In genomic region chr13:39913928-39914327, GRCh38 we compare ENCODE assay signal across 16 cellular contexts.
A peak's percentile ranks its signal among the peaks of the same experiment; 100 is the strongest.
DNase-seq lines count a peak whose midpoint lies in the region; ATAC-seq and TF ChIP-seq lines count a peak whose summit lies in the region.
"Had no signal": no experiment of that assay in that cellular context is flagged by ENCODE, and none has a peak within 500 bp of the region (broad histone marks: within the 10 kb centered on the region; RNA-seq: fewer than 3 reads in every experiment).

No MANE protein-coding gene starts in this region.

- TF ChIP-seq CTCF in LNCaP clone FGC (IDR thresholded peaks at IDR 0.05; ENCODE audit: control insufficient read depth, extremely low read depth, insufficient read depth), result no peak
- TF ChIP-seq CTCF in left ventricle myocardium inferior (IDR thresholded peaks at IDR 0.05; ENCODE audit: borderline replicate concordance), result no peak

- ATAC-seq in stimulated activated memory B cell treated with anti-CD40 and anti-IgM and Interleukin-4, amounts not matched to agents 10 μg/mL and 1 μg/mL and 100 μg/mL, for 72 hours, result peak; percentile 34
- ATAC-seq in GM21786 (IDR thresholded peaks at IDR 0.05; ENCODE audit: unreplicated experiment), result no peak
- ATAC-seq: GM12878, GM23338 had no signal

- H3K27me3 ChIP-seq in left ventricle myocardium inferior (ENCODE audit: low read depth), result no peaks in the 10 kb centered on the region

- no peak overlapping the region for H3K27ac Mint-ChIP-seq in stimulated activated memory B cell treated with anti-CD40 and anti-IgM and Interleukin-4, amounts not matched to agents 10 μg/mL and 1 μg/mL and 100 μg/mL, for 72 hours
- H3K27ac Mint-ChIP-seq: activated naive CD8-positive, alpha-beta T cell treated with anti-CD3 and anti-CD28 coated beads, Interleukin-2, amount 50 U/mL, for 24 hours; GM23338 had no signal

- H3K27ac ChIP-seq in left ventricle myocardium inferior (replicated peaks), result peak overlapping the region; percentile 63
- H3K27ac ChIP-seq: KMS-11 had no signal

- DNase-seq in LNCaP clone FGC (ENCODE audit: low read depth) (peak; percentile 17), dermis blood vessel endothelial cell (peak; percentile 44), left ventricle myocardium inferior (no peak), iPS-NIHi11 (ENCODE audit: low spot score) (no peak), iPS-NIHi7 (ENCODE audit: extremely low spot score) (no peak), NCI-H524 treated with DMSO at 0.1 percent for 48 hours (lab: John Stamatoyannopoulos, UW) (no peak)
- DNase-seq: activated naive CD8-positive, alpha-beta T cell treated with anti-CD3 and anti-CD28 coated beads, Interleukin-2, amount 50 U/mL, for 24 hours; AML-193; DMS79 treated with DMSO at 0.1 percent for 48 hours; dorsolateral prefrontal cortex; NK-92 treated with Interleukin-12 subunit alpha and Interleukin-12 subunit beta, amount 100 ng/mL, for 24 hours had no signal

- H3K4me1 Mint-ChIP-seq in stimulated activated memory B cell treated with anti-CD40 and anti-IgM and Interleukin-4, amounts not matched to agents 10 μg/mL and 1 μg/mL and 100 μg/mL, for 72 hours, result peaks cover 10% of the 10 kb centered on the region
- H3K4me1 Mint-ChIP-seq: GM23338 had no signal

- H3K9me3 ChIP-seq in left ventricle myocardium inferior (replicated peaks), result no peaks in the 10 kb centered on the region

- H3K4me1 ChIP-seq in left ventricle myocardium inferior, result peaks cover 25% of the 10 kb centered on the region

- peaks cover 20% of the 10 kb centered on the region for H3K27me3 Mint-ChIP-seq in stimulated activated memory B cell treated with anti-CD40 and anti-IgM and Interleukin-4, amounts not matched to agents 10 μg/mL and 1 μg/mL and 100 μg/mL, for 72 hours

- intact Hi-C loops in left ventricle myocardium inferior (cut with micrococcal nuclease), result no loop called here

- no peaks in the 10 kb centered on the region for H3K36me3 ChIP-seq in left ventricle myocardium inferior

- no peaks in the 10 kb centered on the region for H3K9me3 Mint-ChIP-seq in stimulated activated memory B cell treated with anti-CD40 and anti-IgM and Interleukin-4, amounts not matched to agents 10 μg/mL and 1 μg/mL and 100 μg/mL, for 72 hours
- H3K9me3 Mint-ChIP-seq: activated naive CD8-positive, alpha-beta T cell treated with anti-CD3 and anti-CD28 coated beads, Interleukin-2, amount 50 U/mL, for 24 hours; GM23338 had no signal

- no peak overlapping the region for H3K4me3 Mint-ChIP-seq in stimulated activated memory B cell treated with anti-CD40 and anti-IgM and Interleukin-4, amounts not matched to agents 10 μg/mL and 1 μg/mL and 100 μg/mL, for 72 hours
- H3K4me3 Mint-ChIP-seq: activated naive CD8-positive, alpha-beta T cell treated with anti-CD3 and anti-CD28 coated beads, Interleukin-2, amount 50 U/mL, for 24 hours; GM23338 had no signal

- no peaks in the 10 kb centered on the region for H3K36me3 Mint-ChIP-seq in stimulated activated memory B cell treated with anti-CD40 and anti-IgM and Interleukin-4, amounts not matched to agents 10 μg/mL and 1 μg/mL and 100 μg/mL, for 72 hours

- no peak overlapping the region for H3K4me3 ChIP-seq in LNCaP clone FGC (ENCODE audit: low read depth, low read length)
- H3K4me3 ChIP-seq in left ventricle myocardium inferior, result no peak overlapping the region
- H3K4me3 ChIP-seq: dorsolateral prefrontal cortex, GM12878, GM23338 had no signal

Comparison
In these comparisons a context has a peak if more than half of its experiments do, and no peak if none do; other contexts are left out.
1. DNase-seq: peak in LNCaP clone FGC (single experiment) and dermis blood vessel endothelial cell (single experiment); none in left ventricle myocardium inferior (single experiment), iPS-NIHi11 (single experiment), iPS-NIHi7 (single experiment) and NCI-H524 treated with DMSO at 0.1 percent for 48 hours (single experiment).